In the genomic region with DNA sequence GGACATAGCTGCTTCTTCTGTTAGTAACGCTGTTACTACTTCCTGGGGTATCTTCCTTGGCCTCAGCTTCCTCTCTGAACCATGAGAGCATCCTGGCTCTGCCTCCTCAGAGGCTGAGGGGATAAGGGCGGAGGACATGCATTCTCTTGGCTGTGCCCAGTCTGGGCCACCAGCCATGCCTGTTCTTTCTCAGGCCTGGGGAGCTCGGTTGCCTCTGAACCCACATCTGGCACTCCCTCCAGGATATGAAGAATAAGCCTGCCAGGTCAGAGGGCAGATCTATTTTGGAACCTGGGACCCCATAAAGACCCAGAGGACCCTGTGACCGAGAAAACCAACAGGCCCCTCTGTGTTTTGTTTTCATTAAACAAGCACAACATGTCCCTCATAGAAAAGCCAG, we compare ENCODE assay signal across 25 cellular contexts. TPM values are rescaled to one million over a fixed set of nuclear protein-coding genes. Genes with fewer than 3 reads are reported as not detected.
"Had no signal": no experiment of that assay in that cellular context is flagged by ENCODE, and none has a peak within 500 bp of the region (broad histone marks: within the 10 kb centered on the region; RNA-seq: fewer than 3 reads in every experiment).

No MANE protein-coding gene starts in this region.

- ATAC-seq: natural killer cell; stimulated activated naive CD8-positive, alpha-beta T cell treated with anti-CD3 and anti-CD28 coated beads, Interleukin-15, amount 100 ng/mL, for 72 hours had no signal

- H3K27me3 ChIP-seq: right atrium auricular region, suprapubic skin, tibial nerve, upper lobe of left lung had no signal

- H2AFZ ChIP-seq: parathyroid adenoma had no signal

- DNase-seq: dorsolateral prefrontal cortex; effector CD4-positive, alpha-beta T cell; mesendoderm; natural killer cell; occipital lobe; stimulated activated CD4-positive, alpha-beta T cell treated with anti-CD3 and anti-CD28 coated beads, Interleukin-12 subunit alpha, Interleukin-12 subunit beta, amount 100 ng/mL, for 4 hours; stimulated activated CD4-positive, alpha-beta T cell treated with anti-CD3 and anti-CD28 coated beads, Interleukin-1b, Interleukin-23, amount 100 ng/mL, for 48 hours; stimulated activated CD4-positive, alpha-beta T cell treated with anti-CD3 and anti-CD28 coated beads, Interleukin-4, amount 100 ng/mL, for 1 hour; stimulated activated CD8-positive, alpha-beta memory T cell treated with anti-CD3 and anti-CD28 coated beads, Interleukin-4, amount 100 ng/mL, for 48 hours; stimulated activated naive CD4-positive, alpha-beta T cell; stimulated activated naive CD8-positive, alpha-beta T cell treated with anti-CD3 and anti-CD28 coated beads, Interleukin-15, amount 100 ng/mL, for 72 hours; upper lobe of left lung had no signal

- H3K9ac ChIP-seq: parathyroid adenoma had no signal

- H3K27ac ChIP-seq: dorsolateral prefrontal cortex, parathyroid adenoma, prostate gland, right atrium auricular region, skin epidermis, suprapubic skin, upper lobe of left lung had no signal

- H3K9me3 ChIP-seq: prostate gland, right atrium auricular region, suprapubic skin, tibial nerve, upper lobe of left lung had no signal

- H3K4me3 ChIP-seq: dorsolateral prefrontal cortex, prostate gland, right atrium auricular region, skin epidermis, suprapubic skin, tibial nerve, upper lobe of left lung had no signal

- H3K4me1 ChIP-seq: parathyroid adenoma, prostate gland, right atrium auricular region, upper lobe of left lung had no signal

- H3K36me3 ChIP-seq: prostate gland, right atrium auricular region, suprapubic skin, tibial nerve, upper lobe of left lung had no signal

- H3K79me2 ChIP-seq: parathyroid adenoma had no signal

RNA-seq across cellular contexts. Expression of a gene that starts 6.6 kb away (rescaled TPM):
- total RNA-seq: cardiac septum, fibroblast of villous mesenchyme, frontal cortex, lung microvascular endothelial cell, mononuclear cell, natural killer cell, occipital lobe had no signal
- polyA plus RNA-seq: keratinocyte, neural cell had no signal
